In the genomic region with DNA sequence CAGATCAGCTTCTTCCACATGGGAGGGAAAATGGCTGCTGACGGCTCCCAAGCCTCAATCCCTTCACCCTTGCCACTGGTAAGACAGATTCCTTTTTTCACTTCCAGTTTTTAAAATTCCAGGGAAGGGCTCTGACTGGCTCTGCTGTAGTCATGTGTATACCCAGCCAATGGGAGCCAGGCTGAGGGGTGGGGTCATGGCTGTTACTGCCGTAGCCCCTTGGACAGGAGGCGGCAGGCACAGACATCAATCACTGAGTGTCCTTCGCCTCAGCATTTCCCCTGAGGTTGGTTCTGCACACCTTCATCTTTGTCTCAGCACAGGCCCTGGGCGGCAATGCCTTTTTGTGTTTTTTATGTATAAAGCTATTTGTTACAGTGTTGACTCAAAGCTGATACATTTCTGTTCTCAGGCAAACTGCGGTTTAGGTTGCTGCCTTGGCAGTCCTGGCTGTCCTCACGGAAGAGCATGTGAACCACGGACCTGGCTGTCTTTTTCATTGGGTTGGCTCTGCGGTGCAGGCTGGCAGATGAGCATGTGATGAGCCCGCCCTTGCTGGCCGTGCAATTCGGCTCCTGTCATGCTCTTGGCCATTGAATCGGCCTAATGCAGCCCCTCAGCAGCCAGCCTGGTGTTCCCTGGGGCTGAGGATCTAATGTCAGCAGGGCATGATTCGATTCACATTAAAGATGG, we compare ENCODE assay signal across 20 cellular contexts.
"Had no signal": no experiment of that assay in that cellular context is flagged by ENCODE, and none has a peak within 500 bp of the region (broad histone marks: within the 10 kb centered on the region; RNA-seq: fewer than 3 reads in every experiment).

No MANE protein-coding gene starts in this region.

- H3K36me3 ChIP-seq: cardiac muscle cell, right lobe of liver, spleen, suprapubic skin had no signal

- H3K36me3 Mint-ChIP-seq: activated naive CD4-positive, alpha-beta T cell treated with anti-CD3 and anti-CD28 coated beads, Interleukin-2, amount 50 U/mL, for 72 hours; memory B cell; natural killer cell treated with Interleukin-12 subunit alpha and Interleukin-12 subunit beta and Interleukin-15 and Interleukin-18, amount 100 ng/mL, for 72 hours; type B pancreatic cell had no signal

- H3K9me3 Mint-ChIP-seq: activated B cell treated with CpG ODN at 0.5 μM for 24 hours; activated naive CD4-positive, alpha-beta T cell treated with anti-CD3 and anti-CD28 coated beads, Interleukin-2, amount 50 U/mL, for 72 hours; activated T-cell treated with anti-CD3 and anti-CD28 coated beads, Interleukin-2, amount 50 U/mL, for 72 hours; memory B cell; natural killer cell treated with Interleukin-12 subunit alpha and Interleukin-12 subunit beta and Interleukin-15 and Interleukin-18, amount 100 ng/mL, for 72 hours; stimulated activated naive CD8-positive, alpha-beta T cell treated with anti-CD3 and anti-CD28 coated beads, Interleukin-15, Interleukin-2, amounts not matched to agents 100 ng/mL and 50 ng/mL, for 24 hours; type B pancreatic cell had no signal

- H2AFZ ChIP-seq: hepatocyte had no signal

- H3K27ac Mint-ChIP-seq: activated B cell treated with CpG ODN at 0.5 μM for 24 hours; activated CD8-positive, alpha-beta T cell treated with anti-CD3 and anti-CD28 coated beads, Interleukin-2, amount 10 ng/mL, durations not matched to agents 7 days and 5 days; activated naive CD4-positive, alpha-beta T cell treated with anti-CD3 and anti-CD28 coated beads, Interleukin-2, amount 50 U/mL, for 72 hours; activated T-cell treated with anti-CD3 and anti-CD28 coated beads, Interleukin-2, amount 50 U/mL, for 72 hours; memory B cell; natural killer cell treated with Interleukin-12 subunit alpha and Interleukin-12 subunit beta and Interleukin-15 and Interleukin-18, amount 100 ng/mL, for 72 hours; stimulated activated naive CD8-positive, alpha-beta T cell treated with anti-CD3 and anti-CD28 coated beads, Interleukin-15, Interleukin-2, amounts not matched to agents 100 ng/mL and 50 ng/mL, for 24 hours; type B pancreatic cell had no signal

- H3K27ac ChIP-seq: cardiac muscle cell, hepatocyte, right lobe of liver, spleen, suprapubic skin had no signal

- H3K4me2 ChIP-seq: hepatocyte had no signal

- H3K79me2 ChIP-seq: hepatocyte had no signal

- H3K4me3 ChIP-seq: cardiac muscle cell, hepatocyte, right lobe of liver, spleen, suprapubic skin had no signal

- H3K4me3 Mint-ChIP-seq: activated B cell treated with CpG ODN at 0.5 μM for 24 hours; activated CD8-positive, alpha-beta T cell treated with anti-CD3 and anti-CD28 coated beads, Interleukin-2, amount 10 ng/mL, durations not matched to agents 7 days and 5 days; activated T-cell treated with anti-CD3 and anti-CD28 coated beads, Interleukin-2, amount 50 U/mL, for 72 hours; memory B cell; natural killer cell treated with Interleukin-12 subunit alpha and Interleukin-12 subunit beta and Interleukin-15 and Interleukin-18, amount 100 ng/mL, for 72 hours; stimulated activated naive CD8-positive, alpha-beta T cell treated with anti-CD3 and anti-CD28 coated beads, Interleukin-15, Interleukin-2, amounts not matched to agents 100 ng/mL and 50 ng/mL, for 24 hours; type B pancreatic cell had no signal

- DNase-seq: activated B cell treated with CpG ODN at 0.5 μM for 24 hours; activated CD4-positive, alpha-beta T cell treated with anti-CD3 and anti-CD28 coated beads for 48 hours; activated CD8-positive, alpha-beta memory T cell treated with anti-CD3 and anti-CD28 coated beads, Interleukin-2, amount 50 U/mL, for 4 hours; activated CD8-positive, alpha-beta T cell treated with anti-CD3 and anti-CD28 coated beads, Interleukin-2, amount 10 ng/mL, durations not matched to agents 7 days and 5 days; activated gamma-delta T cell; activated T-cell treated with anti-CD3 and anti-CD28 coated beads, Interleukin-2, amount 50 U/mL, for 72 hours; erythroblast; left ventricle myocardium superior; nucleus accumbens; right lobe of liver; spleen; T-helper 2 cell had no signal

- H3K9me3 ChIP-seq: right lobe of liver, spleen, suprapubic skin had no signal

- ATAC-seq: activated CD8-positive, alpha-beta T cell treated with anti-CD3 and anti-CD28 coated beads, Interleukin-2, amount 10 ng/mL, durations not matched to agents 7 days and 5 days; activated naive CD4-positive, alpha-beta T cell treated with anti-CD3 and anti-CD28 coated beads, Interleukin-2, amount 50 U/mL, for 72 hours; activated T-cell treated with anti-CD3 and anti-CD28 coated beads, Interleukin-2, amount 50 U/mL, for 72 hours; left ventricle myocardium superior; natural killer cell treated with Interleukin-12 subunit alpha and Interleukin-12 subunit beta and Interleukin-15 and Interleukin-18, amount 100 ng/mL, for 72 hours; right lobe of liver had no signal
